Comparison of ENCODE assay signal across 2 cellular contexts in the genomic region with DNA sequence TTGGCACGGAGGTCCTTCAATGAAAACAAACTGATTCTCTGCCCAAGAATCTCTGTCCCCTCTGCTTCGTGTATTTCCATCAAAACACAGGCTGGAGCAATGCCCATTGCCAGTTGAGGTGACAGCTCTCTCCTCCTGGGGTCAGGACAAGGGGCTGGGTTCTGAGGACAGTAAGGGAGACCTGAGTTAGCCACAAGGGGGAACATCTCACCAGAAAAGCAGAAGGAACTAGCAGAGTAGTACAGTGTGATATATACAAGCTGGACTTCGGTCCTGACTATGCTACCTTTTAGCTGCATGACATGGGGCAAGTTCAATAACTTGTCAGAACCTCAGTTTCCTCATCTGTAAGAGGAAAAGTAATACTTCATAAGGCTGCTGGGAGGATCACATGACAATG.
TF ChIP-seq lines count a peak whose summit lies in the region.

No MANE protein-coding gene starts in this region.

TF ChIP-seq in HepG2, 621 proteins besides CTCF, POLR2A, EP300 and RAD21:
- no peak for TF ChIP-seq NFIC (IDR thresholded peaks at IDR 0.05; ENCODE audit: low read length)
- no peak for TF ChIP-seq KLF6 (CRISPR knock-in tag; IDR thresholded peaks at IDR 0.05)
- TF ChIP-seq ZNF792 (CRISPR knock-in tag; IDR thresholded peaks at IDR 0.05): no peak
- no peak for TF ChIP-seq HMG20A (CRISPR knock-in tag; IDR thresholded peaks at IDR 0.05; ENCODE audit: borderline replicate concordance)
- no peak for TF ChIP-seq FOXO1 (CRISPR knock-in tag; IDR thresholded peaks at IDR 0.05)

TF ChIP-seq in WTC11, 78 proteins besides CTCF, POLR2A, EP300 and RAD21:
- no peak for TF ChIP-seq NR3C1 (CRISPR knock-in tag; conservative IDR thresholded peaks at IDR 0.05; ENCODE audit: low read depth)
- TF ChIP-seq, protein P1, sequence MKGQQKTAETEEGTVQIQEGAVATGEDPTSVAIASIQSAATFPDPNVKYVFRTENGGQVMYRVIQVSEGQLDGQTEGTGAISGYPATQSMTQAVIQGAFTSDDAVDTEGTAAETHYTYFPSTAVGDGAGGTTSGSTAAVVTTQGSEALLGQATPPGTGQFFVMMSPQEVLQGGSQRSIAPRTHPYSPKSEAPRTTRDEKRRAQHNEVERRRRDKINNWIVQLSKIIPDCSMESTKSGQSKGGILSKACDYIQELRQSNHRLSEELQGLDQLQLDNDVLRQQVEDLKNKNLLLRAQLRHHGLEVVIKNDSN (CRISPR knock-in tag; IDR thresholded peaks at IDR 0.05): no peak
- TF ChIP-seq, protein P2, sequence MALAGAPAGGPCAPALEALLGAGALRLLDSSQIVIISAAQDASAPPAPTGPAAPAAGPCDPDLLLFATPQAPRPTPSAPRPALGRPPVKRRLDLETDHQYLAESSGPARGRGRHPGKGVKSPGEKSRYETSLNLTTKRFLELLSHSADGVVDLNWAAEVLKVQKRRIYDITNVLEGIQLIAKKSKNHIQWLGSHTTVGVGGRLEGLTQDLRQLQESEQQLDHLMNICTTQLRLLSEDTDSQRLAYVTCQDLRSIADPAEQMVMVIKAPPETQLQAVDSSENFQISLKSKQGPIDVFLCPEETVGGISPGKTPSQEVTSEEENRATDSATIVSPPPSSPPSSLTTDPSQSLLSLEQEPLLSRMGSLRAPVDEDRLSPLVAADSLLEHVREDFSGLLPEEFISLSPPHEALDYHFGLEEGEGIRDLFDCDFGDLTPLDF (CRISPR knock-in tag; IDR thresholded peaks at IDR 0.05): no peak
- TF ChIP-seq JAZF1 (CRISPR knock-in tag; IDR thresholded peaks at IDR 0.05): no peak
- TF ChIP-seq ESRRA (CRISPR knock-in tag; IDR thresholded peaks at IDR 0.05; ENCODE audit: borderline replicate concordance): no peak
- TF ChIP-seq, protein P3, sequence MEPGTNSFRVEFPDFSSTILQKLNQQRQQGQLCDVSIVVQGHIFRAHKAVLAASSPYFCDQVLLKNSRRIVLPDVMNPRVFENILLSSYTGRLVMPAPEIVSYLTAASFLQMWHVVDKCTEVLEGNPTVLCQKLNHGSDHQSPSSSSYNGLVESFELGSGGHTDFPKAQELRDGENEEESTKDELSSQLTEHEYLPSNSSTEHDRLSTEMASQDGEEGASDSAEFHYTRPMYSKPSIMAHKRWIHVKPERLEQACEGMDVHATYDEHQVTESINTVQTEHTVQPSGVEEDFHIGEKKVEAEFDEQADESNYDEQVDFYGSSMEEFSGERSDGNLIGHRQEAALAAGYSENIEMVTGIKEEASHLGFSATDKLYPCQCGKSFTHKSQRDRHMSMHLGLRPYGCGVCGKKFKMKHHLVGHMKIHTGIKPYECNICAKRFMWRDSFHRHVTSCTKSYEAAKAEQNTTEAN (CRISPR knock-in tag; IDR thresholded peaks at IDR 0.05): no peak
- TF ChIP-seq, protein P4, sequence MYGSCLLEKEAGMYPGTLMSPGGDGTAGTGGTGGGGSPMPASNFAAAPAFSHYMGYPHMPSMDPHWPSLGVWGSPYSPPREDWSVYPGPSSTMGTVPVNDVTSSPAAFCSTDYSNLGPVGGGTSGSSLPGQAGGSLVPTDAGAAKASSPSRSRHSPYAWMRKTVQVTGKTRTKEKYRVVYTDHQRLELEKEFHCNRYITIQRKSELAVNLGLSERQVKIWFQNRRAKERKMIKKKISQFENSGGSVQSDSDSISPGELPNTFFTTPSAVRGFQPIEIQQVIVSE (CRISPR knock-in tag; IDR thresholded peaks at IDR 0.05; ENCODE audit: borderline replicate concordance): no peak
- TF ChIP-seq, protein P5, sequence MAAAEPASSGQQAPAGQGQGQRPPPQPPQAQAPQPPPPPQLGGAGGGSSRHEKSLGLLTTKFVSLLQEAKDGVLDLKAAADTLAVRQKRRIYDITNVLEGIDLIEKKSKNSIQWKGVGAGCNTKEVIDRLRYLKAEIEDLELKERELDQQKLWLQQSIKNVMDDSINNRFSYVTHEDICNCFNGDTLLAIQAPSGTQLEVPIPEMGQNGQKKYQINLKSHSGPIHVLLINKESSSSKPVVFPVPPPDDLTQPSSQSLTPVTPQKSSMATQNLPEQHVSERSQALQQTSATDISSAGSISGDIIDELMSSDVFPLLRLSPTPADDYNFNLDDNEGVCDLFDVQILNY (CRISPR knock-in tag; IDR thresholded peaks at IDR 0.05): no peak
- TF ChIP-seq, protein P6, sequence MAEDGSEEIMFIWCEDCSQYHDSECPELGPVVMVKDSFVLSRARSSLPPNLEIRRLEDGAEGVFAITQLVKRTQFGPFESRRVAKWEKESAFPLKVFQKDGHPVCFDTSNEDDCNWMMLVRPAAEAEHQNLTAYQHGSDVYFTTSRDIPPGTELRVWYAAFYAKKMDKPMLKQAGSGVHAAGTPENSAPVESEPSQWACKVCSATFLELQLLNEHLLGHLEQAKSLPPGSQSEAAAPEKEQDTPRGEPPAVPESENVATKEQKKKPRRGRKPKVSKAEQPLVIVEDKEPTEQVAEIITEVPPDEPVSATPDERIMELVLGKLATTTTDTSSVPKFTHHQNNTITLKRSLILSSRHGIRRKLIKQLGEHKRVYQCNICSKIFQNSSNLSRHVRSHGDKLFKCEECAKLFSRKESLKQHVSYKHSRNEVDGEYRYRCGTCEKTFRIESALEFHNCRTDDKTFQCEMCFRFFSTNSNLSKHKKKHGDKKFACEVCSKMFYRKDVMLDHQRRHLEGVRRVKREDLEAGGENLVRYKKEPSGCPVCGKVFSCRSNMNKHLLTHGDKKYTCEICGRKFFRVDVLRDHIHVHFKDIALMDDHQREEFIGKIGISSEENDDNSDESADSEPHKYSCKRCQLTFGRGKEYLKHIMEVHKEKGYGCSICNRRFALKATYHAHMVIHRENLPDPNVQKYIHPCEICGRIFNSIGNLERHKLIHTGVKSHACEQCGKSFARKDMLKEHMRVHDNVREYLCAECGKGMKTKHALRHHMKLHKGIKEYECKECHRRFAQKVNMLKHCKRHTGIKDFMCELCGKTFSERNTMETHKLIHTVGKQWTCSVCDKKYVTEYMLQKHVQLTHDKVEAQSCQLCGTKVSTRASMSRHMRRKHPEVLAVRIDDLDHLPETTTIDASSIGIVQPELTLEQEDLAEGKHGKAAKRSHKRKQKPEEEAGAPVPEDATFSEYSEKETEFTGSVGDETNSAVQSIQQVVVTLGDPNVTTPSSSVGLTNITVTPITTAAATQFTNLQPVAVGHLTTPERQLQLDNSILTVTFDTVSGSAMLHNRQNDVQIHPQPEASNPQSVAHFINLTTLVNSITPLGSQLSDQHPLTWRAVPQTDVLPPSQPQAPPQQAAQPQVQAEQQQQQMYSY (CRISPR knock-in tag; IDR thresholded peaks at IDR 0.05): no peak
- TF ChIP-seq HMGA2 (CRISPR knock-in tag; IDR thresholded peaks at IDR 0.05): no peak
TF ChIP-seq in WTC11: peak in this region for 0.
